In the genomic region with DNA sequence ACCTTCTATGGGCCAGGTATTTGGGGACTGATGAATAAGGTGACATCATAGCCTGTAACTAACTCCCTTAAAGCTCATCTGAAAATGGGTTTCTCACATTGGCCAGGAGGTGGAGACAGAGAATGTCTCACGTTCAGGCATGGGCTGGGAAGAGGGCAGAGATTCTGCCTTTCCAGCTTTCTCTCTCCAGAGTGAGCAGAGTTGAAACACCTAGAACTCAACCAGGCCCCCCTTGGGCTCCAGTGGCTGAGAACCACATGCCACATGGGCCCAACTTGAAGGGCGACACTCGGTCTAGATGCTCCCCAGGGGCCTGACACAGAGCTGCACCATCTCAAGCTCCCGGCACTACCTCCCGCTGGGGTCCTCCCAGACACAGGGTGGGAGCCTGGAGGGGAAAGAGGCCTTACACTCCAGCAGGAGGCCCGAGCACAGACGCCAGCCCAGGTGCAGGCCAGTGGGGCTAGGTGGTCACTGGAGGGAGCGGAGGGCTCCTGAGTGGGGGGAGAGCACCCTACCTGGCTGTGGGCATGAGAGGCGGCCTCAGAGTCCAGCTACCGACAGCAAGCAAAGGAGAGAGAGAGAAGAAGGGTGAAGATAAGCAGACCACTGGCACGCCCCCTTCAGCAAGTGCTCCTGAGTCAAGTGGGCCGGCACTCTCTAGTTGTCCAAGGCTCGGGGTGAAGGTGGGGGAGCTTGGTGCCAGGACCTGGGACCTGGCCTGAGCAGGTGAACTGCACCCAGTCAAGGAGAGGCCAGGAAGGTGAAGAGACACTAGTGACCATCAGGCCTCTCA, we compare ENCODE assay signal across 1 cellular context.
A peak's percentile ranks its signal among the peaks of the same experiment; 100 is the strongest.
TF ChIP-seq lines count a peak whose summit lies in the region.

No MANE protein-coding gene starts in this region.

TF ChIP-seq in GM23338, 12 proteins besides CTCF, POLR2A, EP300 and RAD21 (continued from another document):
- TF ChIP-seq, protein P1, sequence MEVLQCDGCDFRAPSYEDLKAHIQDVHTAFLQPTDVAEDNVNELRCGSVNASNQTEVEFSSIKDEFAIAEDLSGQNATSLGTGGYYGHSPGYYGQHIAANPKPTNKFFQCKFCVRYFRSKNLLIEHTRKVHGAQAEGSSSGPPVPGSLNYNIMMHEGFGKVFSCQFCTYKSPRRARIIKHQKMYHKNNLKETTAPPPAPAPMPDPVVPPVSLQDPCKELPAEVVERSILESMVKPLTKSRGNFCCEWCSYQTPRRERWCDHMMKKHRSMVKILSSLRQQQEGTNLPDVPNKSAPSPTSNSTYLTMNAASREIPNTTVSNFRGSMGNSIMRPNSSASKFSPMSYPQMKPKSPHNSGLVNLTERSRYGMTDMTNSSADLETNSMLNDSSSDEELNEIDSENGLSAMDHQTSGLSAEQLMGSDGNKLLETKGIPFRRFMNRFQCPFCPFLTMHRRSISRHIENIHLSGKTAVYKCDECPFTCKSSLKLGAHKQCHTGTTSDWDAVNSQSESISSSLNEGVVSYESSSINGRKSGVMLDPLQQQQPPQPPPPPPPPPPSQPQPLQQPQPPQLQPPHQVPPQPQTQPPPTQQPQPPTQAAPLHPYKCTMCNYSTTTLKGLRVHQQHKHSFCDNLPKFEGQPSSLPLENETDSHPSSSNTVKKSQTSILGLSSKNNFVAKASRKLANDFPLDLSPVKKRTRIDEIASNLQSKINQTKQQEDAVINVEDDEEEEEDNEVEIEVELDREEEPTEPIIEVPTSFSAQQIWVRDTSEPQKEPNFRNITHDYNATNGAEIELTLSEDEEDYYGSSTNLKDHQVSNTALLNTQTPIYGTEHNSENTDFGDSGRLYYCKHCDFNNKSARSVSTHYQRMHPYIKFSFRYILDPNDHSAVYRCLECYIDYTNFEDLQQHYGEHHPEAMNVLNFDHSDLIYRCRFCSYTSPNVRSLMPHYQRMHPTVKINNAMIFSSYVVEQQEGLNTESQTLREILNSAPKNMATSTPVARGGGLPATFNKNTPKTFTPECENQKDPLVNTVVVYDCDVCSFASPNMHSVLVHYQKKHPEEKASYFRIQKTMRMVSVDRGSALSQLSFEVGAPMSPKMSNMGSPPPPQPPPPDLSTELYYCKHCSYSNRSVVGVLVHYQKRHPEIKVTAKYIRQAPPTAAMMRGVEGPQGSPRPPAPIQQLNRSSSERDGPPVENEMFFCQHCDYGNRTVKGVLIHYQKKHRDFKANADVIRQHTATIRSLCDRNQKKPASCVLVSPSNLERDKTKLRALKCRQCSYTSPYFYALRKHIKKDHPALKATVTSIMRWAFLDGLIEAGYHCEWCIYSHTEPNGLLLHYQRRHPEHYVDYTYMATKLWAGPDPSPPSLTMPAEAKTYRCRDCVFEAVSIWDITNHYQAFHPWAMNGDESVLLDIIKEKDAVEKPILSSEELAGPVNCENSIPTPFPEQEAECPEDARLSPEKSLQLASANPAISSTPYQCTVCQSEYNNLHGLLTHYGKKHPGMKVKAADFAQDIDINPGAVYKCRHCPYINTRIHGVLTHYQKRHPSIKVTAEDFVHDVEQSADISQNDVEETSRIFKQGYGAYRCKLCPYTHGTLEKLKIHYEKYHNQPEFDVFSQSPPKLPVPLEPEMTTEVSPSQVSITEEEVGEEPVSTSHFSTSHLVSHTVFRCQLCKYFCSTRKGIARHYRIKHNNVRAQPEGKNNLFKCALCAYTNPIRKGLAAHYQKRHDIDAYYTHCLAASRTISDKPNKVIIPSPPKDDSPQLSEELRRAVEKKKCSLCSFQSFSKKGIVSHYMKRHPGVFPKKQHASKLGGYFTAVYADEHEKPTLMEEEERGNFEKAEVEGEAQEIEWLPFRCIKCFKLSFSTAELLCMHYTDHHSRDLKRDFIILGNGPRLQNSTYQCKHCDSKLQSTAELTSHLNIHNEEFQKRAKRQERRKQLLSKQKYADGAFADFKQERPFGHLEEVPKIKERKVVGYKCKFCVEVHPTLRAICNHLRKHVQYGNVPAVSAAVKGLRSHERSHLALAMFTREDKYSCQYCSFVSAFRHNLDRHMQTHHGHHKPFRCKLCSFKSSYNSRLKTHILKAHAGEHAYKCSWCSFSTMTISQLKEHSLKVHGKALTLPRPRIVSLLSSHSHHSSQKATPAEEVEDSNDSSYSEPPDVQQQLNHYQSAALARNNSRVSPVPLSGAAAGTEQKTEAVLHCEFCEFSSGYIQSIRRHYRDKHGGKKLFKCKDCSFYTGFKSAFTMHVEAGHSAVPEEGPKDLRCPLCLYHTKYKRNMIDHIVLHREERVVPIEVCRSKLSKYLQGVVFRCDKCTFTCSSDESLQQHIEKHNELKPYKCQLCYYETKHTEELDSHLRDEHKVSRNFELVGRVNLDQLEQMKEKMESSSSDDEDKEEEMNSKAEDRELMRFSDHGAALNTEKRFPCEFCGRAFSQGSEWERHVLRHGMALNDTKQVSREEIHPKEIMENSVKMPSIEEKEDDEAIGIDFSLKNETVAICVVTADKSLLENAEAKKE (CRISPR knock-in tag; IDR thresholded peaks at IDR 0.05): peak; percentile 100
